Comparison of ENCODE assay signal across 19 cellular contexts in genomic region chr19:7408251-7408650, GRCh38. TPM values are rescaled to one million over a fixed set of nuclear protein-coding genes. Genes with fewer than 3 reads are reported as not detected.
DNase-seq lines count a peak whose midpoint lies in the region; ATAC-seq and TF ChIP-seq lines count a peak whose summit lies in the region.
"Had no signal": no experiment of that assay in that cellular context is flagged by ENCODE, and none has a peak within 500 bp of the region (broad histone marks: within the 10 kb centered on the region; RNA-seq: fewer than 3 reads in every experiment).

No MANE protein-coding gene starts in this region.

- no peak overlapping the region for H3K4me3 Mint-ChIP-seq in natural killer cell
- no peak overlapping the region for H3K4me3 Mint-ChIP-seq in natural killer cell treated with Interleukin-12 subunit alpha and Interleukin-12 subunit beta and Interleukin-15 and Interleukin-18, amount 100 ng/mL, for 72 hours
- no peak overlapping the region for H3K4me3 Mint-ChIP-seq in immature natural killer cell
- no peak overlapping the region for H3K4me3 Mint-ChIP-seq in stimulated activated naive B cell treated with anti-CD40 and anti-IgM and Interleukin-4, amounts not matched to agents 10 μg/mL and 1 μg/mL and 100 μg/mL, for 72 hours
- H3K4me3 Mint-ChIP-seq in glutamatergic neuron (ENCODE audit: unreplicated experiment) = no peak overlapping the region
- H3K4me3 Mint-ChIP-seq: activated CD8-positive, alpha-beta memory T cell treated with anti-CD3 and anti-CD28 coated beads, Interleukin-2, amount 10 ng/mL, durations not matched to agents 7 days and 5 days; CD14-positive monocyte; nephron progenitor cell had no signal

- H3K27me3 Mint-ChIP-seq in natural killer cell (ENCODE audit: low read depth in 2 of 2) (no peaks in the 10 kb centered on the region), immature natural killer cell (ENCODE audit: low read depth in 3 of 3) (peaks cover 1 to 2% (median 1%) of the 10 kb centered on the region in 3 donors), glutamatergic neuron (ENCODE audit: unreplicated experiment) (peaks cover 5% of the 10 kb centered on the region)
- H3K27me3 Mint-ChIP-seq in natural killer cell treated with Interleukin-12 subunit alpha and Interleukin-12 subunit beta and Interleukin-15 and Interleukin-18, amount 100 ng/mL, for 72 hours = no peaks in the 10 kb centered on the region
- H3K27me3 Mint-ChIP-seq in stimulated activated naive B cell treated with anti-CD40 and anti-IgM and Interleukin-4, amounts not matched to agents 10 μg/mL and 1 μg/mL and 100 μg/mL, for 72 hours = no peaks in the 10 kb centered on the region
- H3K27me3 Mint-ChIP-seq: activated CD8-positive, alpha-beta memory T cell treated with anti-CD3 and anti-CD28 coated beads, Interleukin-2, amount 10 ng/mL, durations not matched to agents 7 days and 5 days had no signal

- H3K4me3 ChIP-seq in OCI-LY7 (ENCODE audit: low read depth, low read length, poor library complexity, severe bottlenecking) (peak overlapping the region; percentile 13), PC-9 (no peak overlapping the region)
- H3K4me3 ChIP-seq: cardiac muscle cell had no signal

- H3K79me2 ChIP-seq in OCI-LY7 (ENCODE audit: insufficient read depth, low read depth, low read length) (peaks cover 61% of the 10 kb centered on the region), PC-9 (ENCODE audit: low read depth) (peaks cover 82% of the 10 kb centered on the region)

- BruUV-seq in OCI-LY7 (replicated peaks; lab: Mats Ljungman, UMichigan) (TSS peak; percentile 47), PC-9 (replicated peaks; lab: Mats Ljungman, UMichigan) (no TSS peak)

- H2AFZ ChIP-seq in OCI-LY7 (ENCODE audit: low read length) (no peak overlapping the region), PC-9 (no peak overlapping the region)

- intact Hi-C loops in natural killer cell (cut with micrococcal nuclease) = no loop called here
- intact Hi-C loops in OCI-LY7 (cut with micrococcal nuclease; ENCODE audit: unreplicated experiment) = no loop called here
- intact Hi-C loops in PC-9 (cut with micrococcal nuclease; ENCODE audit: unreplicated experiment) = no loop called here

- TF ChIP-seq CTCF in natural killer cell (IDR thresholded peaks at IDR 0.05) = no peak
- TF ChIP-seq CTCF in OCI-LY7 (conservative IDR thresholded peaks at IDR 0.05; ENCODE audit: low read length) = no peak
- no peak for TF ChIP-seq CTCF in PC-9 (conservative IDR thresholded peaks at IDR 0.05)
- no peak for TF ChIP-seq CTCF in glutamatergic neuron (IDR thresholded peaks at IDR 0.05; ENCODE audit: partially characterized antibody, unreplicated experiment)

- no peaks in the 10 kb centered on the region for H3K9me3 ChIP-seq in OCI-LY7 (ENCODE audit: low read length)
- no peaks in the 10 kb centered on the region for H3K9me3 ChIP-seq in PC-9 (ENCODE audit: insufficient read depth, low read depth)

- peak overlapping the region; percentile 76 for H3K27ac ChIP-seq in OCI-LY7 (ENCODE audit: low read depth, low read length, poor library complexity, severe bottlenecking)
- no peak overlapping the region for H3K27ac ChIP-seq in PC-9
- H3K27ac ChIP-seq: cardiac muscle cell, RWPE1 had no signal

- CTCF ChIA-PET in OCI-LY7 (lab: Charles Lee; ENCODE audit: unreplicated experiment) (no interaction called here), PC-9 (lab: Charles Lee) (no interaction called here)

- H3K27ac Mint-ChIP-seq in natural killer cell = peak overlapping the region; percentile 41 to 49
- no peak overlapping the region for H3K27ac Mint-ChIP-seq in natural killer cell treated with Interleukin-12 subunit alpha and Interleukin-12 subunit beta and Interleukin-15 and Interleukin-18, amount 100 ng/mL, for 72 hours
- peak overlapping the region in 4 of 6 donors; percentile 16 to 61 (median 43) for H3K27ac Mint-ChIP-seq in immature natural killer cell
- H3K27ac Mint-ChIP-seq in stimulated activated naive B cell treated with anti-CD40 and anti-IgM and Interleukin-4, amounts not matched to agents 10 μg/mL and 1 μg/mL and 100 μg/mL, for 72 hours = peak overlapping the region; percentile 75
- H3K27ac Mint-ChIP-seq in glutamatergic neuron (ENCODE audit: unreplicated experiment) = no peak overlapping the region
- H3K27ac Mint-ChIP-seq: activated CD8-positive, alpha-beta memory T cell treated with anti-CD3 and anti-CD28 coated beads, Interleukin-2, amount 10 ng/mL, durations not matched to agents 7 days and 5 days had no signal

- no peaks in the 10 kb centered on the region for H3K36me3 Mint-ChIP-seq in natural killer cell
- H3K36me3 Mint-ChIP-seq in natural killer cell treated with Interleukin-12 subunit alpha and Interleukin-12 subunit beta and Interleukin-15 and Interleukin-18, amount 100 ng/mL, for 72 hours = no peaks in the 10 kb centered on the region
- peaks cover 3 to 8% (median 4%) of the 10 kb centered on the region in 3 donors for H3K36me3 Mint-ChIP-seq in immature natural killer cell
- H3K36me3 Mint-ChIP-seq in stimulated activated naive B cell treated with anti-CD40 and anti-IgM and Interleukin-4, amounts not matched to agents 10 μg/mL and 1 μg/mL and 100 μg/mL, for 72 hours = peaks cover 22 to 33% of the 10 kb centered on the region in 2 donors
- H3K36me3 Mint-ChIP-seq in glutamatergic neuron (ENCODE audit: unreplicated experiment) = no peaks in the 10 kb centered on the region

- POLR2A ChIA-PET in OCI-LY7 (lab: Charles Lee) (interaction anchor here (0.7 to 1.8 kb wide), 3 partner anchors 11 to 214 kb away, joined by 5 to 7 read pairs (median 6); partner anchors contain the start of gene ARHGEF18), PC-9 (lab: Charles Lee; ENCODE audit: unreplicated experiment) (no interaction called here)

- H3K4me1 Mint-ChIP-seq in natural killer cell = peaks cover 14 to 31% of the 10 kb centered on the region in 2 donors
- H3K4me1 Mint-ChIP-seq in natural killer cell treated with Interleukin-12 subunit alpha and Interleukin-12 subunit beta and Interleukin-15 and Interleukin-18, amount 100 ng/mL, for 72 hours (ENCODE audit: low read depth in 2 of 2) = peaks cover 10 to 20% of the 10 kb centered on the region in 2 donors
- peaks cover 21 to 43% of the 10 kb centered on the region in 2 donors for H3K4me1 Mint-ChIP-seq in immature natural killer cell
- peaks cover 18 to 23% of the 10 kb centered on the region in 2 donors for H3K4me1 Mint-ChIP-seq in stimulated activated naive B cell treated with anti-CD40 and anti-IgM and Interleukin-4, amounts not matched to agents 10 μg/mL and 1 μg/mL and 100 μg/mL, for 72 hours
- H3K4me1 Mint-ChIP-seq in glutamatergic neuron (ENCODE audit: low read depth, unreplicated experiment) = peaks cover 3% of the 10 kb centered on the region

- H3K4me2 ChIP-seq in OCI-LY7 (ENCODE audit: low read length) = peak overlapping the region; percentile 43
- H3K4me2 ChIP-seq in PC-9 = no peak overlapping the region

- no peaks in the 10 kb centered on the region for H4K20me1 ChIP-seq in OCI-LY7 (ENCODE audit: insufficient read depth, low read length)
- peaks cover 33% of the 10 kb centered on the region for H4K20me1 ChIP-seq in PC-9 (ENCODE audit: insufficient read depth)

- H3K9me3 Mint-ChIP-seq in natural killer cell (no peaks in the 10 kb centered on the region), immature natural killer cell (no peaks in the 10 kb centered on the region), glutamatergic neuron (ENCODE audit: unreplicated experiment) (no peaks in the 10 kb centered on the region)
- H3K9me3 Mint-ChIP-seq in natural killer cell treated with Interleukin-12 subunit alpha and Interleukin-12 subunit beta and Interleukin-15 and Interleukin-18, amount 100 ng/mL, for 72 hours = no peaks in the 10 kb centered on the region
- H3K9me3 Mint-ChIP-seq in stimulated activated naive B cell treated with anti-CD40 and anti-IgM and Interleukin-4, amounts not matched to agents 10 μg/mL and 1 μg/mL and 100 μg/mL, for 72 hours = no peaks in the 10 kb centered on the region
- H3K9me3 Mint-ChIP-seq: CD14-positive monocyte had no signal

- H3F3A ChIP-seq in PC-9 (ENCODE audit: insufficient read depth, low read depth) = no peaks in the 10 kb centered on the region

- H3K9me2 ChIP-seq in OCI-LY7 (ENCODE audit: insufficient read depth, low read length) (no peaks in the 10 kb centered on the region), PC-9 (ENCODE audit: insufficient read depth) (no peaks in the 10 kb centered on the region)

- DNase-seq in natural killer cell (no peak), OCI-LY7 (ENCODE audit: low spot score) (peak; percentile 43), immature natural killer cell (no peak), PC-9 (no peak), glutamatergic neuron (no peak)
- no peak for DNase-seq in natural killer cell treated with Interleukin-12 subunit alpha and Interleukin-12 subunit beta and Interleukin-15 and Interleukin-18, amount 100 ng/mL, for 72 hours (ENCODE audit: low spot score)
- no peak for DNase-seq in stimulated activated naive B cell treated with anti-CD40 and anti-IgM and Interleukin-4, amounts not matched to agents 10 μg/mL and 1 μg/mL and 100 μg/mL, for 72 hours
- DNase-seq: activated CD8-positive, alpha-beta memory T cell treated with anti-CD3 and anti-CD28 coated beads, Interleukin-2, amount 10 ng/mL, durations not matched to agents 7 days and 5 days; cortex of kidney; mesendoderm; NCI-H2171 treated with DMSO at 0.1 percent for 48 hours; NCI-H526; nephron progenitor cell had no signal

- H3K36me3 ChIP-seq in OCI-LY7 (ENCODE audit: insufficient read depth, low read length) (peaks cover 90% of the 10 kb centered on the region), PC-9 (ENCODE audit: low read depth) (0 out of 2 replicates have a peak, but pooled peaks cover 3% of the 10 kb centered on the region)
- H3K36me3 ChIP-seq: cardiac muscle cell had no signal

- ATAC-seq in natural killer cell = no peak
- no peak for ATAC-seq in natural killer cell treated with Interleukin-12 subunit alpha and Interleukin-12 subunit beta and Interleukin-15 and Interleukin-18, amount 100 ng/mL, for 72 hours
- peak in 1 of 2 donors; percentile 27 for ATAC-seq in stimulated activated naive B cell treated with anti-CD40 and anti-IgM and Interleukin-4, amounts not matched to agents 10 μg/mL and 1 μg/mL and 100 μg/mL, for 72 hours (replicated peaks)
- no peak for ATAC-seq in GM18907 (IDR thresholded peaks at IDR 0.05; ENCODE audit: unreplicated experiment)
- ATAC-seq: activated CD4-positive, CD25-positive, alpha-beta regulatory T cell treated with anti-CD3 and anti-CD28 coated beads, Interleukin-2, amount 50 U/mL, for 24 hours; activated CD8-positive, alpha-beta memory T cell treated with anti-CD3 and anti-CD28 coated beads, Interleukin-2, amount 10 ng/mL, durations not matched to agents 7 days and 5 days; HCT116 had no signal

- H3K4me1 ChIP-seq in OCI-LY7 (ENCODE audit: insufficient read depth, low read length, poor library complexity, severe bottlenecking) (peaks cover 44% of the 10 kb centered on the region), PC-9 (replicated peaks; ENCODE audit: insufficient read depth) (no peaks in the 10 kb centered on the region)

- no peaks in the 10 kb centered on the region for H3K27me3 ChIP-seq in PC-9 (ENCODE audit: insufficient read depth, low read depth)
- H3K27me3 ChIP-seq: cardiac muscle cell had no signal

RNA-seq across cellular contexts. Expression of gene ARHGEF18, which starts 59.5 kb away (rescaled TPM):
- total RNA-seq in natural killer cell (10 to 100 TPM; 53.6 to 61.5 (median 54.1) TPM), OCI-LY7 (2022) (55.2 and 59.3 TPM in 2 replicates), PC-9 (2021) (58.2 and 77.4 TPM in 2 replicates), glutamatergic neuron (ENCODE audit: unreplicated experiment) (44.1 TPM)
- 10 to 100 TPM; 42.3 to 56.3 TPM for total RNA-seq in natural killer cell treated with Interleukin-12 subunit alpha and Interleukin-12 subunit beta and Interleukin-15 and Interleukin-18, amount 100 ng/mL, for 72 hours
- total RNA-seq in OCI-LY7 (2014; rRNA removed; shearing (Covaris generic)) = 45.8 and 48.1 TPM in 2 replicates
- 1 to 10 TPM in 2 of 3 donors, under 1 TPM in 1; 0.86 to 7.8 (median 1.2) TPM for polyA plus RNA-seq in immature natural killer cell

Comparison
In these comparisons a context has a peak if more than half of its experiments do, and no peak if none do; other contexts are left out.
1. H3K27ac Mint-ChIP-seq: peak in natural killer cell (2 of 2), immature natural killer cell (4 of 6) and stimulated activated naive B cell treated with anti-CD40 and anti-IgM and Interleukin-4, amounts not matched to agents 10 μg/mL and 1 μg/mL and 100 μg/mL, for 72 hours (single experiment); none in natural killer cell treated with Interleukin-12 subunit alpha and Interleukin-12 subunit beta and Interleukin-15 and Interleukin-18, amount 100 ng/mL, for 72 hours (0 of 2) and glutamatergic neuron (single experiment).